Comparison of ENCODE assay signal across 12 cellular contexts in the genomic region with DNA sequence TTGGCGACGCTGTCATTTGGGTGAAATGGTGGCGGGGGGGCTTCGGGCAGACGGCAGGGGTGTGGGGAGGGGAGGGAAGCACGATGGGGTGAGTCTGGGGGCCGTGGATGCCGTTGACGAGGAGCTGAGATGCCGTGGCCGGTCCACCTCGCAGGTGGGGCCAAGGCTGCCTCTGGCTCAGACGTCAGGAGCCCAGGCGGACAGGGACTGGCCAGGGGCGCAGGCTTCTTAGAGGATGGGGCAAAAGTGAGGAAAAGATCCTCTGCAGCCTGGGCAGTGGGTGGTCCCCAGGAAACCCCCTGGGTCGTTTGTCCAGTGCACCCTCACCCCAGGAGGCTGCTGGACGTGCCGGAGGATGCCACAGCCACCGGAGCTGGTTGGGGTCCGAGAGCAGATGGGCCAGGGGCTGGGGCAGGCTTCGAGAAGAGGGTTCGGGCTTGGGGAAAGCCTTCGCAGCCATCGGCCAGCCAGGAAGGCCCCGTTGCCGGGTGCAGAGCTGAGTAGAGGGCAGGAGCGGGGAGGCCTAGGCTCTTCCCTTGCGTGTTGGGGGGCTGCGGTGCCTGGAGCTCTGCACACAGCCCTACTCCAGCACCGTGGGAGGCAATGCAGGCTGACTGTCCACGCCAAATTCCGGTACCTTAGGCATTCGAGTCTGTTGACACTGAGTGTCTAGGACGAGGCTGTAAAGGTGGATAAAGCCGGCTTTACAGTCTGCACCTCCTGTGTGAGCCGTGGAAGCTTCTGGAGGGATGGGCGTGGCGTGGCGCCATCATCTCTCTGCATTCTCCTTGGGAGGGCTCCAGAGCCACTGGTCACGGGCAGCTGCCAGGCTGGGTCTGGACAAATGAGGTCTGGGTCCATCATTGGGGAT. TPM values are rescaled to one million over a fixed set of nuclear protein-coding genes. Genes with fewer than 3 reads are reported as not detected.
A peak's percentile ranks its signal among the peaks of the same experiment; 100 is the strongest.
DNase-seq lines count a peak whose midpoint lies in the region; ATAC-seq, FAIRE-seq and TF ChIP-seq lines count a peak whose summit lies in the region.
"Had no signal": no experiment of that assay in that cellular context is flagged by ENCODE, and none has a peak within 500 bp of the region (broad histone marks: within the 10 kb centered on the region; RNA-seq: fewer than 3 reads in every experiment).

No MANE protein-coding gene starts in this region.

- TF ChIP-seq CTCF in endodermal cell (conservative IDR thresholded peaks at IDR 0.05), result no peak

- WGBS in endodermal cell (ENCODE audit: insufficient coverage in 1 of 2, insufficient read length in 1 of 2), 2 experiments, result 39 to 43% methylated on average over 18 to 40 of the region's 40 CpGs

- H3K36me3 ChIP-seq in CD4-positive, CD25-positive, alpha-beta regulatory T cell (ENCODE audit: control insufficient read depth, insufficient read depth, low read length), result no peaks in the 10 kb centered on the region
- H3K36me3 ChIP-seq in endodermal cell (ENCODE audit: control insufficient read depth, insufficient read depth, low read length) (no peaks in the 10 kb centered on the region), neuron (ENCODE audit: insufficient read depth, low read length) (no peaks in the 10 kb centered on the region)

- peak overlapping the region; percentile 66 to 81 (median 78) for H3K4me3 Mint-ChIP-seq in CD4-positive, CD25-positive, alpha-beta regulatory T cell
- H3K4me3 Mint-ChIP-seq in IgD-negative memory B cell (peak overlapping the region; percentile 45 to 88 (median 74)), endodermal cell (peak overlapping the region; percentile 63)

- ATAC-seq in CD4-positive, CD25-positive, alpha-beta regulatory T cell (ENCODE audit: low read depth in 2 of 2), result no peak
- no peak for ATAC-seq in HG02678 (IDR thresholded peaks at IDR 0.05; ENCODE audit: unreplicated experiment)

- FAIRE-seq in frontal cortex (lab: Jason Lieb, UNC), result no peak

- H3K9ac ChIP-seq in endodermal cell (ENCODE audit: extremely low read depth, low read length, poor library complexity, severe bottlenecking), result no peak overlapping the region

- H3K36me3 Mint-ChIP-seq in CD4-positive, CD25-positive, alpha-beta regulatory T cell, result no peaks in the 10 kb centered on the region
- no peaks in the 10 kb centered on the region for H3K36me3 Mint-ChIP-seq in IgD-negative memory B cell
- no peaks in the 10 kb centered on the region for H3K36me3 Mint-ChIP-seq in endodermal cell (ENCODE audit: low read depth)

- H3K4me1 Mint-ChIP-seq in CD4-positive, CD25-positive, alpha-beta regulatory T cell, result peaks cover 0 to 18% (median 4%) of the 10 kb centered on the region in 4 donors
- peaks cover 4 to 16% (median 10%) of the 10 kb centered on the region in 3 donors for H3K4me1 Mint-ChIP-seq in IgD-negative memory B cell
- peaks cover 22% of the 10 kb centered on the region for H3K4me1 Mint-ChIP-seq in endodermal cell

- no peak overlapping the region for H3K4me3 ChIP-seq in CD4-positive, CD25-positive, alpha-beta regulatory T cell (ENCODE audit: low read depth, low read length)
- H3K4me3 ChIP-seq in endodermal cell (ENCODE audit: low read length) (peak overlapping the region; percentile 56), neuron (ENCODE audit: low read length) (peak overlapping the region; percentile 33)

- peak overlapping the region in 1 of 3 donors; percentile 76 for H3K27ac Mint-ChIP-seq in CD4-positive, CD25-positive, alpha-beta regulatory T cell
- H3K27ac Mint-ChIP-seq in IgD-negative memory B cell (no peak overlapping the region), endodermal cell (no peak overlapping the region)

- no peak overlapping the region for H2AFZ ChIP-seq in neuron (ENCODE audit: low read depth, low read length)

- H3K27me3 Mint-ChIP-seq in CD4-positive, CD25-positive, alpha-beta regulatory T cell, result peaks cover 43% of the 10 kb centered on the region
- peaks cover 27% of the 10 kb centered on the region for H3K27me3 Mint-ChIP-seq in IgD-negative memory B cell
- H3K27me3 Mint-ChIP-seq in endodermal cell (ENCODE audit: insufficient read depth), result peaks cover 31% of the 10 kb centered on the region

- H3K9me3 ChIP-seq in CD4-positive, CD25-positive, alpha-beta regulatory T cell (ENCODE audit: control insufficient read depth in 2 of 2, low read length in 2 of 2), result no peaks in the 10 kb centered on the region
- H3K9me3 ChIP-seq in endodermal cell (ENCODE audit: control insufficient read depth, low read length), result no peaks in the 10 kb centered on the region
- H3K9me3 ChIP-seq in neuron (ENCODE audit: low read length), result no peaks in the 10 kb centered on the region

- peaks cover 21% of the 10 kb centered on the region for H3K4me1 ChIP-seq in CD4-positive, CD25-positive, alpha-beta regulatory T cell (ENCODE audit: control insufficient read depth, insufficient read depth, low read length, poor library complexity, severe bottlenecking)
- H3K4me1 ChIP-seq in endodermal cell (ENCODE audit: control insufficient read depth, insufficient read depth, low read length), result peaks cover 10% of the 10 kb centered on the region
- H3K4me1 ChIP-seq in neuron (ENCODE audit: insufficient read depth, low read length), result peaks cover 83% of the 10 kb centered on the region

- H3K9me3 Mint-ChIP-seq in CD4-positive, CD25-positive, alpha-beta regulatory T cell, result peaks cover 0 to 2% (median 0%) of the 10 kb centered on the region in 7 donors
- no peaks in the 10 kb centered on the region for H3K9me3 Mint-ChIP-seq in IgD-negative memory B cell
- H3K9me3 Mint-ChIP-seq in endodermal cell, result no peaks in the 10 kb centered on the region

- no peaks in the 10 kb centered on the region for H3K27me3 ChIP-seq in CD4-positive, CD25-positive, alpha-beta regulatory T cell (ENCODE audit: control insufficient read depth, insufficient read depth, low read length)
- H3K27me3 ChIP-seq in endodermal cell (ENCODE audit: control insufficient read depth, insufficient read depth, low read length, poor library complexity, severe bottlenecking), result peaks cover 15% of the 10 kb centered on the region
- no peaks in the 10 kb centered on the region for H3K27me3 ChIP-seq in neuron (ENCODE audit: insufficient read depth, low read length)

- no peak for DNase-seq in CD4-positive, CD25-positive, alpha-beta regulatory T cell
- DNase-seq in endodermal cell (peak; percentile 67), frontal cortex (ENCODE audit: low spot score in 2 of 2) (no peak), NCI-H2081 treated with DMSO at 0.1 percent for 48 hours (lab: John Stamatoyannopoulos, UW) (no peak), NCI-H510A (lab: John Stamatoyannopoulos, UW) (no peak)
- DNase-seq: DMS53; mammary epithelial cell; NCI-H187; stimulated activated CD4-positive, alpha-beta T cell treated with anti-CD3 and anti-CD28 coated beads, Interleukin-4, amount 100 ng/mL, for 24 hours had no signal

- H3K27ac ChIP-seq in CD4-positive, CD25-positive, alpha-beta regulatory T cell (ENCODE audit: insufficient read depth, low read length, poor library complexity, severe bottlenecking), result no peak overlapping the region
- no peak overlapping the region for H3K27ac ChIP-seq in endodermal cell (ENCODE audit: low read depth, low read length)

RNA-seq across cellular contexts. Expression of gene GPC1, which starts 18.8 kb away (rescaled TPM):
- 0.91 TPM for total RNA-seq in CD4-positive, CD25-positive, alpha-beta regulatory T cell
- under 1 TPM; 0.06 to 0.48 (median 0.26) TPM for polyA plus RNA-seq in CD4-positive, CD25-positive, alpha-beta regulatory T cell
- polyA plus RNA-seq in IgD-negative memory B cell, result 0.26 TPM
- total RNA-seq in endodermal cell (10 to 100 TPM; 37.8 to 69.7 TPM), frontal cortex (38.7 TPM)
- polyA plus RNA-seq in endodermal cell (2013, experiment 1 of 2), result 55.9 TPM
- polyA plus RNA-seq in endodermal cell (2013, experiment 2 of 2), result 56.9 TPM

Comparison
In these comparisons a context has a peak if more than half of its experiments do, and no peak if none do; other contexts are left out.
1. RNA of gene GPC1, which starts 18.8 kb away (total RNA-seq): 37.8 to 69.7 TPM in endodermal cell and 38.7 TPM in frontal cortex (single experiment); 0.91 TPM in CD4-positive, CD25-positive, alpha-beta regulatory T cell (single experiment); every median in the first group is over 10 times any median in the second.
2. Peak in every context shown above with its lines, with median percentiles within 50 percentile points of each other: H3K4me3 Mint-ChIP-seq.